In genomic region chr9:126620478-126620877, GRCh38 we compare ENCODE assay signal across 29 cellular contexts. TPM values are rescaled to one million over a fixed set of nuclear protein-coding genes. Genes with fewer than 3 reads are reported as not detected.
"Had no signal": no experiment of that assay in that cellular context is flagged by ENCODE, and none has a peak within 500 bp of the region (broad histone marks: within the 10 kb centered on the region; RNA-seq: fewer than 3 reads in every experiment).

No MANE protein-coding gene starts in this region.

- H3K36me3 ChIP-seq: heart right ventricle, ovary, prostate gland, spleen, transverse colon had no signal

- FAIRE-seq: frontal cortex had no signal

- H3K27ac Mint-ChIP-seq: stimulated activated memory B cell treated with anti-CD40 and anti-IgM and Interleukin-4, amounts not matched to agents 10 μg/mL and 1 μg/mL and 100 μg/mL, for 72 hours; stimulated activated naive CD8-positive, alpha-beta T cell treated with anti-CD3 and anti-CD28 coated beads, Interleukin-15, Interleukin-2, amounts not matched to agents 100 ng/mL and 50 ng/mL, for 24 hours had no signal

- H3K36me3 Mint-ChIP-seq: naive B cell; stimulated activated memory B cell treated with anti-CD40 and anti-IgM and Interleukin-4, amounts not matched to agents 10 μg/mL and 1 μg/mL and 100 μg/mL, for 72 hours had no signal

- H3K9me3 ChIP-seq: heart right ventricle, ovary, prostate gland, spleen, testis, transverse colon had no signal

- H3K4me1 ChIP-seq: prostate gland had no signal

- H3K27me3 ChIP-seq: testis had no signal

- ATAC-seq: esophagus mucosa; heart right ventricle; left ventricle myocardium superior; sciatic nerve; stimulated activated memory B cell treated with anti-CD40 and anti-IgM and Interleukin-4, amounts not matched to agents 10 μg/mL and 1 μg/mL and 100 μg/mL, for 72 hours had no signal

- H3K4me3 ChIP-seq: dorsolateral prefrontal cortex, heart right ventricle, lung, ovary, prostate gland, spleen, testis, transverse colon had no signal

- H3K27ac ChIP-seq: dorsolateral prefrontal cortex, heart right ventricle, ovary, prostate gland, spleen, testis, transverse colon had no signal

- DNase-seq: caudate nucleus; cortex of kidney; dorsolateral prefrontal cortex; effector CD8-positive, alpha-beta T cell; heart right ventricle; hypothalamus; islet precursor cell; left ventricle myocardium superior; mesendoderm; naive B cell; nucleus accumbens; ovary; spleen; stimulated activated CD4-positive, alpha-beta T cell treated with anti-CD3 and anti-CD28 coated beads, Interleukin-15, amount 100 ng/mL, for 24 hours; stimulated activated CD4-positive, alpha-beta T cell treated with anti-CD3 and anti-CD28 coated beads, Interleukin-1b, Interleukin-23, amount 100 ng/mL, for 48 hours; stimulated activated CD4-positive, alpha-beta T cell treated with anti-CD3 and anti-CD28 coated beads, Interleukin-4, amount 100 ng/mL, for 24 hours; testis; transverse colon had no signal

- H3K4me3 Mint-ChIP-seq: stimulated activated memory B cell treated with anti-CD40 and anti-IgM and Interleukin-4, amounts not matched to agents 10 μg/mL and 1 μg/mL and 100 μg/mL, for 72 hours; stimulated activated naive CD8-positive, alpha-beta T cell treated with anti-CD3 and anti-CD28 coated beads, Interleukin-15, Interleukin-2, amounts not matched to agents 100 ng/mL and 50 ng/mL, for 24 hours had no signal

RNA-seq across cellular contexts. Expression of gene LMX1B, which starts 6.8 kb away (rescaled TPM):
- total RNA-seq: esophagus mucosa, fibroblast of lung, renal cortical epithelial cell, urinary bladder had no signal
- polyA plus RNA-seq: fibroblast of lung, neural cell had no signal
